Comparison of ENCODE assay signal across 8 cellular contexts in genomic region chr14:21269252-21270046, GRCh38. TPM values are rescaled to one million over a fixed set of nuclear protein-coding genes. Genes with fewer than 3 reads are reported as not detected.
DNase-seq lines count a peak whose midpoint lies in the region; ATAC-seq and TF ChIP-seq lines count a peak whose summit lies in the region.

Gene HNRNPC (minus strand): TSS chr14:21269442. CDS start chr14:21234193, 35,249 bp downstream.

- peak within 1 kb of the TSS; percentile 100 for H3K4me3 Mint-ChIP-seq in neural progenitor cell

- POLR2A ChIA-PET in HEK293T (lab: Yijun Ruan, JAX): interaction anchor here (0.5 to 2.1 kb wide), 4 partner anchors 8 to 14 kb away, joined by 3 to 7 read pairs (median 3); no protein-coding TSS in a partner anchor

- DNase-seq in GF-D8 (lab: John Stamatoyannopoulos, UW): peak; percentile 99
- DNase-seq in HEK293T (ENCODE audit: extremely low spot score): peak; percentile 95
- peak; percentile 100 for DNase-seq in MV-4-11 (lab: John Stamatoyannopoulos, UW)
- DNase-seq in SK-MEL-5 (ENCODE audit: low read depth, low spot score): peak; percentile 100
- DNase-seq in activated naive CD4-positive, alpha-beta T cell treated with Interleukin-2 at 50 U/mL for 16 hours: peak; percentile 100
- DNase-seq in foreskin keratinocyte: peak; percentile 100
- DNase-seq in neural progenitor cell (ENCODE audit: low spot score): peak; percentile 99
- DNase-seq in stromal cell of bone marrow (ENCODE audit: low read depth): peak; percentile 100

- ATAC-seq in foreskin keratinocyte: peak; percentile 93

- peak within 1 kb of the TSS; percentile 100 for H3K4me2 ChIP-seq in neural progenitor cell

- H3K36me3 ChIP-seq in neural progenitor cell: peaks cover 20% of the 10 kb centered on the region

- peaks cover 23% of the 10 kb centered on the region for H3F3A ChIP-seq in neural progenitor cell (ENCODE audit: low read depth)

- no peaks in the 10 kb centered on the region for H3K9me3 Mint-ChIP-seq in neural progenitor cell

- no peak for TF ChIP-seq CTCF in foreskin keratinocyte (conservative IDR thresholded peaks at IDR 0.05)
- TF ChIP-seq CTCF in neural progenitor cell (IDR thresholded peaks at IDR 0.05): no peak

- H3K79me2 ChIP-seq in neural progenitor cell (ENCODE audit: low read depth): peaks cover 66% of the 10 kb centered on the region

- H3K27me3 Mint-ChIP-seq in neural progenitor cell (ENCODE audit: insufficient read depth, low read depth): peaks cover 11% of the 10 kb centered on the region

- CTCF ChIA-PET in HEK293T (lab: Yijun Ruan, JAX): no interaction called here

- in situ Hi-C loops in SK-MEL-5 (cut with HindIII; ENCODE audit: low pct_unique_long_range_greater_than_20kb, low sequenced_read_pairs): no loop called here

- peaks cover 24% of the 10 kb centered on the region for H3K4me1 ChIP-seq in foreskin keratinocyte
- peaks cover 20% of the 10 kb centered on the region for H3K4me1 ChIP-seq in neural progenitor cell

- H4K20me1 ChIP-seq in neural progenitor cell (ENCODE audit: low read depth): peaks cover 46% of the 10 kb centered on the region

- H3K27ac Mint-ChIP-seq in neural progenitor cell: peak within 1 kb of the TSS; percentile 100

- no peaks in the 10 kb centered on the region for H3K27me3 ChIP-seq in foreskin keratinocyte
- H3K27me3 ChIP-seq in neural progenitor cell: no peaks in the 10 kb centered on the region

- H3K4me3 ChIP-seq in neural progenitor cell: peak within 1 kb of the TSS; percentile 99

- peak within 1 kb of the TSS; percentile 100 for H3K9ac ChIP-seq in neural progenitor cell

- H3K9me3 ChIP-seq in neural progenitor cell (ENCODE audit: low read depth): no peaks in the 10 kb centered on the region

- H2AFZ ChIP-seq in neural progenitor cell (replicated peaks): peak within 1 kb of the TSS; percentile 43

- peak within 1 kb of the TSS; percentile 86 for H3K27ac ChIP-seq in foreskin keratinocyte
- H3K27ac ChIP-seq in neural progenitor cell: peak within 1 kb of the TSS; percentile 93

- H3K4me1 Mint-ChIP-seq in neural progenitor cell: peaks cover 31% of the 10 kb centered on the region

- H3K36me3 Mint-ChIP-seq in neural progenitor cell: peaks cover 32% of the 10 kb centered on the region

TF ChIP-seq in HEK293T, 16 proteins besides CTCF, POLR2A, EP300 and RAD21:
- TF ChIP-seq FOXA1 (IDR thresholded peaks at IDR 0.05): no peak
- TF ChIP-seq SP1 (IDR thresholded peaks at IDR 0.05): 0 out of 2 replicates have a peak, but pooled peaks have one; percentile 46
- TF ChIP-seq ELF4 (IDR thresholded peaks at IDR 0.05): peak; percentile 86
- TF ChIP-seq, protein P1, sequence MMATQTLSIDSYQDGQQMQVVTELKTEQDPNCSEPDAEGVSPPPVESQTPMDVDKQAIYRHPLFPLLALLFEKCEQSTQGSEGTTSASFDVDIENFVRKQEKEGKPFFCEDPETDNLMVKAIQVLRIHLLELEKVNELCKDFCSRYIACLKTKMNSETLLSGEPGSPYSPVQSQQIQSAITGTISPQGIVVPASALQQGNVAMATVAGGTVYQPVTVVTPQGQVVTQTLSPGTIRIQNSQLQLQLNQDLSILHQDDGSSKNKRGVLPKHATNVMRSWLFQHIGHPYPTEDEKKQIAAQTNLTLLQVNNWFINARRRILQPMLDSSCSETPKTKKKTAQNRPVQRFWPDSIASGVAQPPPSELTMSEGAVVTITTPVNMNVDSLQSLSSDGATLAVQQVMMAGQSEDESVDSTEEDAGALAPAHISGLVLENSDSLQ (IDR thresholded peaks at IDR 0.05): peak; percentile 100
- peak; percentile 52 for TF ChIP-seq L3MBTL2 (conservative IDR thresholded peaks at IDR 0.05)
- no peak for TF ChIP-seq CTBP1 (IDR thresholded peaks at IDR 0.05; ENCODE audit: borderline replicate concordance)
- peak; percentile 96 for TF ChIP-seq NFRKB (IDR thresholded peaks at IDR 0.05)
- peak; percentile 1; the same call in 1 of the 2 replicates for TF ChIP-seq ZNF384 (IDR thresholded peaks at IDR 0.05)

RNA-seq across cellular contexts. Expression of gene HNRNPC, which starts in this region (rescaled TPM):
- 520 and 523 TPM in 2 replicates for total RNA-seq in SK-MEL-5 (2014; rRNA removed; shearing (Covaris generic))
- polyA plus RNA-seq in SK-MEL-5 (2015; cell fraction: cytosol; rRNA removed): 590 and 687 TPM in 2 replicates
- polyA plus RNA-seq in SK-MEL-5 (2015; cell fraction: nucleus; rRNA removed): 225 and 237 TPM in 2 replicates
- total RNA-seq in foreskin keratinocyte (736 and 756 TPM in 2 replicates), neural progenitor cell (ENCODE audit: low replicate concordance) (1,681 and 1,872 TPM in 2 replicates)
- 620 and 720 TPM in 2 replicates for polyA plus RNA-seq in foreskin keratinocyte

Comparison
In these comparisons a context has a peak if more than half of its experiments do, and no peak if none do; other contexts are left out.
1. Peak in every context shown above with its lines: DNase-seq, ATAC-seq, H3K4me3 ChIP-seq and H3K27ac ChIP-seq.